ENCODE assay signal across 16 cellular contexts in genomic region chr3:170634663-170635096, GRCh38. TPM values are rescaled to one million over a fixed set of nuclear protein-coding genes. Genes with fewer than 3 reads are reported as not detected.
DNase-seq lines count a peak whose midpoint lies in the region; ATAC-seq and TF ChIP-seq lines count a peak whose summit lies in the region.
"Had no signal": no experiment of that assay in that cellular context is flagged by ENCODE, and none has a peak within 500 bp of the region (broad histone marks: within the 10 kb centered on the region; RNA-seq: fewer than 3 reads in every experiment).

No MANE protein-coding gene starts in this region.

- H3K27me3 ChIP-seq in dorsolateral prefrontal cortex: no peaks in the 10 kb centered on the region

- DNase-seq in dorsolateral prefrontal cortex (no peak), NCI-H1105 treated with DMSO at 0.1 percent for 48 hours (lab: John Stamatoyannopoulos, UW) (no peak), NCI-H748 treated with DMSO at 0.1 percent for 48 hours (lab: John Stamatoyannopoulos, UW) (no peak), HFFc6 (no peak)
- no peak for DNase-seq in stimulated activated CD4-positive, alpha-beta T cell treated with anti-CD3 and anti-CD28 coated beads, Interleukin-4, amount 100 ng/mL, for 1 hour
- DNase-seq: DMS 273 treated with DMSO at 0.1 percent for 48 hours; lower lobe of right lung; NCI-H1417 treated with DMSO at 0.1 percent for 48 hours; right cardiac atrium; stimulated activated naive CD4-positive, alpha-beta T cell had no signal

- intact Hi-C loops in dorsolateral prefrontal cortex (cut with DNase I): loop anchor here in 1 of 2 donors (10.0 kb wide), 1 partner anchor 220 kb away; the partner anchor contains the start of gene CLDN11

- no peak overlapping the region for H3K4me3 ChIP-seq in dorsolateral prefrontal cortex
- H3K4me3 ChIP-seq: lower lobe of right lung had no signal

- peak overlapping the region in 42 of 59 donors; percentile 4 to 83 (median 64) for H3K27ac ChIP-seq in dorsolateral prefrontal cortex
- H3K27ac ChIP-seq: HL-60, lower lobe of right lung had no signal

- no peak for TF ChIP-seq CTCF in dorsolateral prefrontal cortex (IDR thresholded peaks at IDR 0.05 in 54 of 56, conservative IDR thresholded peaks at IDR 0.05 in 2 of 56; ENCODE audit: low read depth in 1 of 56, partially characterized antibody in 56 of 56)
- TF ChIP-seq CTCF in HFFc6 (IDR thresholded peaks at IDR 0.05): no peak

- peak; percentile 74 for ATAC-seq in GM18511 (IDR thresholded peaks at IDR 0.05; ENCODE audit: unreplicated experiment)
- peak; percentile 71 for ATAC-seq in GM21360 (IDR thresholded peaks at IDR 0.05; ENCODE audit: unreplicated experiment)
- peak; percentile 77 for ATAC-seq in HG03045 (IDR thresholded peaks at IDR 0.05; ENCODE audit: unreplicated experiment)
- ATAC-seq: esophagus mucosa, lower lobe of right lung, right cardiac atrium, Right ventricle myocardium inferior had no signal

- peaks cover 5% of the 10 kb centered on the region for H3K27me3 Mint-ChIP-seq in HFFc6 (ENCODE audit: insufficient read depth)

- no peak overlapping the region for H3K4me3 Mint-ChIP-seq in HFFc6

- H3K27ac Mint-ChIP-seq in HFFc6: no peak overlapping the region

- no peaks in the 10 kb centered on the region for H3K9me3 Mint-ChIP-seq in HFFc6

- no peaks in the 10 kb centered on the region for H3K36me3 Mint-ChIP-seq in HFFc6 (ENCODE audit: low read depth)

- peaks cover 14% of the 10 kb centered on the region for H3K4me1 Mint-ChIP-seq in HFFc6 (ENCODE audit: low read depth)

RNA-seq across cellular contexts. Expression of gene SLC7A14, which starts 48.8 kb away (rescaled TPM):
- total RNA-seq in dorsolateral prefrontal cortex: 10 to 100 TPM in 119 of 120 experiments, 1 to 10 TPM in 1; 9.7 to 52.5 (median 32.6) TPM
- under 1 TPM; 0.14 to 0.53 (median 0.39) TPM for total RNA-seq in HFFc6 (2021; fragmentation: NEBNext Ultra II Directional; extraction: Animal tissue kit (Norgen Biotek cat#: 25700))
- total RNA-seq: esophagus mucosa, Right ventricle myocardium inferior had no signal

Comparison
In these comparisons a context has a peak if more than half of its experiments do, and no peak if none do; other contexts are left out.
1. RNA of gene SLC7A14, which starts 48.8 kb away (total RNA-seq): 9.7 to 52.5 TPM in dorsolateral prefrontal cortex; 0.14 to 0.53 TPM in HFFc6; every median in the first group is over 4 times any median in the second.
2. Peak in every context shown above with its lines, with median percentiles within 50 percentile points of each other: ATAC-seq.